8 cellular contexts compared by ENCODE assay signal in genomic region chr12:52243774-52244614, GRCh38. TPM values are rescaled to one million over a fixed set of nuclear protein-coding genes. Genes with fewer than 3 reads are reported as not detected.
DNase-seq lines count a peak whose midpoint lies in the region; TF ChIP-seq lines count a peak whose summit lies in the region.

No MANE protein-coding gene starts in this region.

- H3K9ac ChIP-seq in duodenal mucosa (ENCODE audit: low read depth in 1 of 2, low read length in 2 of 2), result peak overlapping the region in 1 of 2 donors; percentile 32

- no peak for TF ChIP-seq POLR2A in testis (IDR thresholded peaks at IDR 0.05)

- intact Hi-C loops in testis (cut with DNase I; ENCODE audit: low total_unique reads), result no loop called here

- H3K9me3 Mint-ChIP-seq in activated CD4-positive, alpha-beta T cell treated with anti-CD3 and anti-CD28 coated beads, Interleukin-2, amount 10 ng/mL, durations not matched to agents 7 days and 5 days, result no peaks in the 10 kb centered on the region
- no peaks in the 10 kb centered on the region for H3K9me3 Mint-ChIP-seq in nephron progenitor cell
- peaks cover 8% of the 10 kb centered on the region for H3K9me3 Mint-ChIP-seq in glutamatergic neuron (ENCODE audit: unreplicated experiment)

- WGBS in testis, 2 donors, result 79 to 82% methylated on average over 11 to 12 of the region's 12 CpGs

- CTCF ChIA-PET in HEK293 (lab: Yijun Ruan, JAX), result interaction anchor here (0.5 to 4.2 kb wide), 14 partner anchors 9 to 636 kb away, joined by 3 to 22 read pairs (median 3); no protein-coding TSS in a partner anchor
- CTCF ChIA-PET in activated CD4-positive, alpha-beta T cell treated with anti-CD3 and anti-CD28 coated beads, Interleukin-2, amount 10 ng/mL, durations not matched to agents 7 days and 5 days (lab: Charles Lee), result interaction anchor here (0.7 to 1.4 kb wide), 6 partner anchors 10 to 648 kb away, joined by 3 to 5 read pairs (median 3); no protein-coding TSS in a partner anchor

- H3K4me1 ChIP-seq in HEK293 (ENCODE audit: control insufficient read depth, insufficient read depth, low read length), result peaks cover 18% of the 10 kb centered on the region
- H3K4me1 ChIP-seq in duodenal mucosa (ENCODE audit: control insufficient read depth in 1 of 2, insufficient read depth in 2 of 2, low read length in 2 of 2), result peaks cover 30 to 32% of the 10 kb centered on the region in 2 donors
- no peaks in the 10 kb centered on the region for H3K4me1 ChIP-seq in testis

- no peaks in the 10 kb centered on the region for H3K36me3 Mint-ChIP-seq in activated CD4-positive, alpha-beta T cell treated with anti-CD3 and anti-CD28 coated beads, Interleukin-2, amount 10 ng/mL, durations not matched to agents 7 days and 5 days (ENCODE audit: low read depth)
- H3K36me3 Mint-ChIP-seq in nephron progenitor cell (ENCODE audit: low read depth), result no peaks in the 10 kb centered on the region
- no peaks in the 10 kb centered on the region for H3K36me3 Mint-ChIP-seq in glutamatergic neuron (ENCODE audit: unreplicated experiment)

- TF ChIP-seq CTCF in GM13977 (IDR thresholded peaks at IDR 0.05; ENCODE audit: extremely low read depth, insufficient read depth, missing control alignments) (peak; percentile 19), HEK293 (tag by site-specific recombination; IDR thresholded peaks at IDR 0.05) (no peak), nephron progenitor cell (IDR thresholded peaks at IDR 0.05) (no peak), testis (IDR thresholded peaks at IDR 0.05) (no peak), glutamatergic neuron (IDR thresholded peaks at IDR 0.05; ENCODE audit: partially characterized antibody, unreplicated experiment) (no peak)

- POLR2A ChIA-PET in HEK293 (lab: Yijun Ruan, JAX), result interaction anchor here (0.7 to 1.4 kb wide), 2 partner anchors 36 to 86 kb away, joined by 3 read pairs; no protein-coding TSS in a partner anchor
- POLR2A ChIA-PET in activated CD4-positive, alpha-beta T cell treated with anti-CD3 and anti-CD28 coated beads, Interleukin-2, amount 10 ng/mL, durations not matched to agents 7 days and 5 days (lab: Charles Lee), result no interaction called here

- no peak overlapping the region for H3K4me3 ChIP-seq in HEK293 (ENCODE audit: low read depth, low read length)
- H3K4me3 ChIP-seq in duodenal mucosa (ENCODE audit: low read depth in 1 of 2, low read length in 2 of 2), result no peak overlapping the region
- no peak overlapping the region for H3K4me3 ChIP-seq in testis

- H3K9me3 ChIP-seq in HEK293 (ENCODE audit: control insufficient read depth, insufficient read depth, low read depth, low read length) (no peaks in the 10 kb centered on the region), duodenal mucosa (ENCODE audit: control insufficient read depth in 1 of 2, low read length in 2 of 2) (no peaks in the 10 kb centered on the region), testis (no peaks in the 10 kb centered on the region)

- H3K4me3 Mint-ChIP-seq in activated CD4-positive, alpha-beta T cell treated with anti-CD3 and anti-CD28 coated beads, Interleukin-2, amount 10 ng/mL, durations not matched to agents 7 days and 5 days, result peak overlapping the region; percentile 20
- H3K4me3 Mint-ChIP-seq in nephron progenitor cell (no peak overlapping the region), glutamatergic neuron (ENCODE audit: unreplicated experiment) (no peak overlapping the region)

- no peaks in the 10 kb centered on the region for H3K36me3 ChIP-seq in HEK293 (ENCODE audit: control insufficient read depth in 2 of 2, insufficient read depth in 1 of 2, low read length in 2 of 2)
- H3K36me3 ChIP-seq in duodenal mucosa (ENCODE audit: control insufficient read depth in 1 of 2, insufficient read depth in 2 of 2, low read length in 2 of 2), result no peaks in the 10 kb centered on the region
- H3K36me3 ChIP-seq in testis (ENCODE audit: low read depth, missing control alignments), result no peaks in the 10 kb centered on the region

- DNase-seq in GM13977 (ENCODE audit: low spot score) (peak; percentile 92), NCI-H1417 treated with DMSO at 0.1 percent for 48 hours (lab: John Stamatoyannopoulos, UW) (peak; percentile 60), nephron progenitor cell (no peak), testis (peak; percentile 21), glutamatergic neuron (no peak)
- peak; percentile 58 for DNase-seq in activated CD4-positive, alpha-beta T cell treated with anti-CD3 and anti-CD28 coated beads, Interleukin-2, amount 10 ng/mL, durations not matched to agents 7 days and 5 days

- H3K27ac ChIP-seq in HEK293 (ENCODE audit: extremely low read depth, low read depth, low read length), result peak overlapping the region; percentile 39; the same call in 1 of the 2 replicates
- peak overlapping the region; percentile 5 for H3K27ac ChIP-seq in duodenal mucosa (ENCODE audit: low read depth, low read length)
- H3K27ac ChIP-seq in testis, result no peak overlapping the region

- H3K27me3 Mint-ChIP-seq in activated CD4-positive, alpha-beta T cell treated with anti-CD3 and anti-CD28 coated beads, Interleukin-2, amount 10 ng/mL, durations not matched to agents 7 days and 5 days, result peaks cover 4% of the 10 kb centered on the region
- peaks cover 31% of the 10 kb centered on the region for H3K27me3 Mint-ChIP-seq in nephron progenitor cell (ENCODE audit: low read depth, poor library complexity)
- H3K27me3 Mint-ChIP-seq in glutamatergic neuron (ENCODE audit: unreplicated experiment), result peaks cover 15% of the 10 kb centered on the region

- H3K27ac Mint-ChIP-seq in activated CD4-positive, alpha-beta T cell treated with anti-CD3 and anti-CD28 coated beads, Interleukin-2, amount 10 ng/mL, durations not matched to agents 7 days and 5 days, result peak overlapping the region; percentile 90
- H3K27ac Mint-ChIP-seq in nephron progenitor cell, result peak overlapping the region; percentile 31
- H3K27ac Mint-ChIP-seq in glutamatergic neuron (ENCODE audit: unreplicated experiment), result no peak overlapping the region

- H3K27me3 ChIP-seq in duodenal mucosa (ENCODE audit: control insufficient read depth in 1 of 2, insufficient read depth in 2 of 2, low read length in 2 of 2) (no peaks in the 10 kb centered on the region), testis (no peaks in the 10 kb centered on the region)

- in situ Hi-C loops in GM13977 (cut with MboI; ENCODE audit: low pct_unique_long_range_greater_than_20kb, low sequenced_read_pairs, unreplicated experiment), result no loop called here

- H3K4me1 Mint-ChIP-seq in activated CD4-positive, alpha-beta T cell treated with anti-CD3 and anti-CD28 coated beads, Interleukin-2, amount 10 ng/mL, durations not matched to agents 7 days and 5 days, result peaks cover 50% of the 10 kb centered on the region
- peaks cover 50% of the 10 kb centered on the region for H3K4me1 Mint-ChIP-seq in nephron progenitor cell
- H3K4me1 Mint-ChIP-seq in glutamatergic neuron (ENCODE audit: low read depth, unreplicated experiment), result peaks cover 10% of the 10 kb centered on the region

TF ChIP-seq in HEK293, 187 proteins besides CTCF, POLR2A, EP300 and RAD21 (continues in another document):
- TF ChIP-seq GLIS2 (tag by site-specific recombination; IDR thresholded peaks at IDR 0.05) (peak; percentile 55; the same call in 1 of the 2 replicates), ZNF280D (tag by site-specific recombination; IDR thresholded peaks at IDR 0.05) (no peak), OSR2 (tag by site-specific recombination; IDR thresholded peaks at IDR 0.05) (peak; percentile 60), ZNF561 (tag by site-specific recombination; IDR thresholded peaks at IDR 0.05; ENCODE audit: borderline replicate concordance) (no peak)

RNA-seq across cellular contexts. Expression of gene KRT7, which starts 11.0 kb away (rescaled TPM):
- total RNA-seq in activated CD4-positive, alpha-beta T cell treated with anti-CD3 and anti-CD28 coated beads, Interleukin-2, amount 10 ng/mL, durations not matched to agents 7 days and 5 days, result 1 to 10 TPM; 2.2 to 2.5 TPM
- 1 to 10 TPM; 3.3 to 6.9 TPM for total RNA-seq in testis
- polyA plus RNA-seq in testis (ENCODE audit: insufficient read depth, low read depth, low replicate concordance), result 19.3 TPM
- not detected for total RNA-seq in glutamatergic neuron (ENCODE audit: unreplicated experiment)

RNA-seq across cellular contexts. Expression of gene KRT86, which starts 30.5 kb away (rescaled TPM):
- not detected for total RNA-seq in activated CD4-positive, alpha-beta T cell treated with anti-CD3 and anti-CD28 coated beads, Interleukin-2, amount 10 ng/mL, durations not matched to agents 7 days and 5 days
- total RNA-seq in testis (1 to 10 TPM; 2.3 to 3.2 TPM), glutamatergic neuron (ENCODE audit: unreplicated experiment) (not detected)
- polyA plus RNA-seq in testis (ENCODE audit: insufficient read depth, low read depth, low replicate concordance), result 4.0 TPM

RNA-seq across cellular contexts. Expression of gene KRT81, which starts 47.3 kb away (rescaled TPM):
- not detected for total RNA-seq in activated CD4-positive, alpha-beta T cell treated with anti-CD3 and anti-CD28 coated beads, Interleukin-2, amount 10 ng/mL, durations not matched to agents 7 days and 5 days
- total RNA-seq in testis, result under 1 TPM in 1 of 2 donors, not detected in 1; 0.74 TPM
- not detected for polyA plus RNA-seq in testis (ENCODE audit: insufficient read depth, low read depth, low replicate concordance)
- total RNA-seq in glutamatergic neuron (ENCODE audit: unreplicated experiment), result not detected

RNA-seq across cellular contexts. Expression of gene KRT80, which starts 52.2 kb away (rescaled TPM):
- not detected for total RNA-seq in activated CD4-positive, alpha-beta T cell treated with anti-CD3 and anti-CD28 coated beads, Interleukin-2, amount 10 ng/mL, durations not matched to agents 7 days and 5 days
- total RNA-seq in testis, result under 1 TPM; 0.50 to 0.94 TPM
- polyA plus RNA-seq in testis (ENCODE audit: insufficient read depth, low read depth, low replicate concordance), result 1.0 TPM
- not detected for total RNA-seq in glutamatergic neuron (ENCODE audit: unreplicated experiment)

Comparison
In these comparisons a context has a peak if more than half of its experiments do, and no peak if none do; other contexts are left out.
1. DNase-seq: peak in GM13977 (single experiment), NCI-H1417 treated with DMSO at 0.1 percent for 48 hours (single experiment), activated CD4-positive, alpha-beta T cell treated with anti-CD3 and anti-CD28 coated beads, Interleukin-2, amount 10 ng/mL, durations not matched to agents 7 days and 5 days (single experiment) and testis (single experiment); none in nephron progenitor cell (single experiment) and glutamatergic neuron (single experiment).
2. H3K27ac ChIP-seq: peak in HEK293 (single experiment) and duodenal mucosa (single experiment); none in testis (0 of 2).